ENCODE assay signal across 7 cellular contexts in genomic region chr20:36202891-36203338, GRCh38. TPM values are rescaled to one million over a fixed set of nuclear protein-coding genes. Genes with fewer than 3 reads are reported as not detected.
DNase-seq lines count a peak whose midpoint lies in the region; ATAC-seq, FAIRE-seq and TF ChIP-seq lines count a peak whose summit lies in the region.

No MANE protein-coding gene starts in this region.

- peak; percentile 94 for FAIRE-seq in K562 (lab: Jason Lieb, UNC)

- no peaks in the 10 kb centered on the region for H3K4me1 ChIP-seq in K562 (replicated peaks in 1 of 2; ENCODE audit: control insufficient read depth in 2 of 2, insufficient read depth in 2 of 2, low read length in 2 of 2)

- peaks cover 10% of the 10 kb centered on the region; the same call in 1 of the 2 replicates for H4K20me1 ChIP-seq in K562 (replicated peaks; ENCODE audit: control insufficient read depth, insufficient read depth, low read length)

- CTCF ChIA-PET in K562 (lab: Yijun Ruan, JAX; ENCODE audit: low intra/inter-chr PET ratio), result interaction anchor here (0.6 to 1.7 kb wide), 7 partner anchors 10 to 552 kb away, joined by 3 to 5 read pairs (median 3); no protein-coding TSS in a partner anchor

- POLR2A ChIA-PET in K562 (lab: Yijun Ruan, JAX), result interaction anchor here (0.7 to 1.2 kb wide), 4 partner anchors 10 to 1145 kb away, joined by 3 to 5 read pairs (median 4); no protein-coding TSS in a partner anchor

- H3K79me2 ChIP-seq in K562 (ENCODE audit: control insufficient read depth, insufficient read depth, low read length), result no peaks in the 10 kb centered on the region

- H3K27me3 ChIP-seq in K562 (ENCODE audit: control insufficient read depth in 2 of 2, insufficient read depth in 2 of 2, low read length in 2 of 2), result peaks cover 37 to 44% of the 10 kb centered on the region in 2 experiments

- no peak for TF ChIP-seq EP300 in K562 (IDR thresholded peaks at IDR 0.05; ENCODE audit: low read length)

- H3K4me3 ChIP-seq in GM12875 (ENCODE audit: low read depth, low read length) (no peak overlapping the region), K562 (no peak overlapping the region)

- 7% methylated on average over 18 of the region's 18 CpGs for WGBS in K562 (ENCODE audit: insufficient coverage, low coverage, missing lambda C conversion rate)

- no peaks in the 10 kb centered on the region for H3K9me3 ChIP-seq in K562 (replicated peaks; ENCODE audit: control insufficient read depth, insufficient read depth, low read depth, low read length)

- in situ Hi-C loops in K562 (cut with MboI), result loop anchor here (25.0 kb wide), 1 partner anchor 234 kb away; no protein-coding TSS in a partner anchor

- no peaks in the 10 kb centered on the region for H3K36me3 ChIP-seq in K562 (ENCODE audit: control insufficient read depth, insufficient read depth, low read length)

- no peaks in the 10 kb centered on the region for H3K9me1 ChIP-seq in K562 (ENCODE audit: control insufficient read depth, insufficient read depth, low read length)

- BruUV-seq in K562 (replicated peaks; lab: Mats Ljungman, UMichigan), result no TSS peak

- H2AFZ ChIP-seq in K562 (ENCODE audit: low read depth, low read length), result no peak overlapping the region

- H3K4me2 ChIP-seq in K562 (ENCODE audit: insufficient read depth, low read length), result no peak overlapping the region

- TF ChIP-seq RAD21 in K562 (CRISPR knock-in tag; conservative IDR thresholded peaks at IDR 0.05 in 1 of 2, IDR thresholded peaks at IDR 0.05 in 1 of 2), result peak; percentile 76 to 86

- peak; percentile 42 for DNase-seq in NCI-H1694 (lab: John Stamatoyannopoulos, UW)
- DNase-seq in UCSD-AML1 (lab: John Stamatoyannopoulos, UW; ENCODE audit: unreplicated experiment), result peak; percentile 69
- peak; percentile 76 to 89 (median 88) for DNase-seq in K562 (ENCODE audit: extremely low read depth in 1 of 4, low spot score in 3 of 4)
- DNase-seq in iPS-NIHi7 (ENCODE audit: extremely low spot score), result peak; percentile 97
- DNase-seq in stimulated activated CD4-positive, alpha-beta T cell treated with anti-CD3 and anti-CD28 coated beads, Interleukin-15, amount 100 ng/mL, for 48 hours (ENCODE audit: low read depth in 2 of 2), result peak; percentile 55 to 64

- intact Hi-C loops in K562 (cut with micrococcal nuclease), result loop anchor here (2.0 kb wide), 1 partner anchor 236 kb away; no protein-coding TSS in a partner anchor

- peak; percentile 100 for TF ChIP-seq CTCF in GM12875 (IDR thresholded peaks at IDR 0.05; ENCODE audit: borderline replicate concordance, insufficient read depth, low read depth, low read length)
- peak; percentile 93 to 96 (median 94) for TF ChIP-seq CTCF in K562 (IDR thresholded peaks at IDR 0.05 in 2 of 3, conservative IDR thresholded peaks at IDR 0.05 in 1 of 3; ENCODE audit: insufficient read depth in 2 of 3, low read depth in 1 of 3, low read length in 3 of 3)

- H3K27ac ChIP-seq in K562 (ENCODE audit: extremely low read depth, low read depth, low read length), result no peak overlapping the region

- ATAC-seq in K562 (peak; percentile 89), GM18517 (IDR thresholded peaks at IDR 0.05; ENCODE audit: unreplicated experiment) (no peak)

- no peak overlapping the region for H3K9ac ChIP-seq in K562 (ENCODE audit: insufficient read depth in 1 of 2, low read depth in 2 of 2, low read length in 2 of 2)

- TF ChIP-seq POLR2A in K562 (conservative IDR thresholded peaks at IDR 0.05), result no peak

TF ChIP-seq in K562, 482 proteins besides CTCF, POLR2A, EP300 and RAD21 (continues in another document):
- no peak for TF ChIP-seq GABPA (tag; conservative IDR thresholded peaks at IDR 0.05; ENCODE audit: low read depth)
- TF ChIP-seq CREM (IDR thresholded peaks at IDR 0.05; ENCODE audit: low read depth), result peak; percentile 42; the same call in 1 of the 2 replicates
- peak; percentile 90 for TF ChIP-seq SMC3 (conservative IDR thresholded peaks at IDR 0.05; ENCODE audit: insufficient read depth, low read depth, low read length)
- TF ChIP-seq SRSF7 (optimal IDR thresholded peaks at IDR 0.05; ENCODE audit: low read depth, low read length), result no peak
- TF ChIP-seq RB1 (IDR thresholded peaks at IDR 0.05; ENCODE audit: low read depth), result peak; percentile 63; the same call in 1 of the 2 replicates
- TF ChIP-seq STAG1 (CRISPR knock-in tag; IDR thresholded peaks at IDR 0.05; ENCODE audit: borderline replicate concordance), result peak; percentile 77; the same call in 1 of the 2 replicates
- 0 out of 2 replicates have a peak, but pooled peaks have one; percentile 38 for TF ChIP-seq KLF16 (IDR thresholded peaks at IDR 0.05)
- TF ChIP-seq E2F6 (IDR thresholded peaks at IDR 0.05; ENCODE audit: borderline replicate concordance in 1 of 2, extremely low read depth in 1 of 2, insufficient read depth in 1 of 2, insufficient read length in 1 of 2, low read depth in 1 of 2, low read length in 1 of 2, poor library complexity in 1 of 2, severe bottlenecking in 1 of 2), result no peak
- 0 out of 2 replicates have a peak, but pooled peaks have one; percentile 38 for TF ChIP-seq EZH2 (IDR thresholded peaks at IDR 0.05; ENCODE audit: borderline replicate concordance, low read depth, low read length)
- no peak for TF ChIP-seq RBM39 (optimal IDR thresholded peaks at IDR 0.05; ENCODE audit: low read depth, low read length)
- no peak for TF ChIP-seq ZNF77 (CRISPR knock-in tag; IDR thresholded peaks at IDR 0.05)
- TF ChIP-seq ZNF282 (CRISPR knock-in tag; IDR thresholded peaks at IDR 0.05), result no peak
- no peak for TF ChIP-seq KDM4B (IDR thresholded peaks at IDR 0.05; ENCODE audit: borderline replicate concordance in 2 of 2, low read depth in 1 of 2)
- peak; percentile 24 to 80 (median 53) for TF ChIP-seq YY1 (IDR thresholded peaks at IDR 0.05; ENCODE audit: borderline replicate concordance in 1 of 3, control insufficient read depth in 1 of 3, extremely low read depth in 1 of 3, insufficient read depth in 3 of 3, insufficient read length in 1 of 3, insufficient replicate concordance in 2 of 3, low read depth in 1 of 3, low read length in 2 of 3)
- no peak for TF ChIP-seq ELF1 (tag; IDR thresholded peaks at IDR 0.05)
- peak; percentile 41; the same call in 1 of the 2 replicates for TF ChIP-seq TFAP4 (CRISPR knock-in tag; IDR thresholded peaks at IDR 0.05; ENCODE audit: borderline replicate concordance)

RNA-seq across cellular contexts. Expression of gene AAR2, which starts 33.4 kb away (rescaled TPM):
- 10.3 and 27.3 TPM in 2 replicates for total RNA-seq in K562 (2011; cell fraction: chromatin; rRNA removed; ENCODE audit: low replicate concordance)
- 20.4 and 22.3 TPM in 2 replicates for total RNA-seq in K562 (2011; cell fraction: nucleolus; rRNA removed)
- total RNA-seq in K562 (2011; cell fraction: nucleoplasm; rRNA removed), result 16.5 and 16.9 TPM in 2 replicates
- 24.7 and 29.6 TPM in 2 replicates for total RNA-seq in K562 (2014; rRNA removed)
- 18.0 and 20.0 TPM in 2 replicates for total RNA-seq in K562 (2014; rRNA removed; fragmentation: Illumina TruSeq; extraction: Trizol)
- 22.4 and 23.6 TPM in 2 replicates for total RNA-seq in K562 (2015; rRNA removed; fragmentation: Illumina TruSeq; extraction: Trizol)
- total RNA-seq in K562 (2021), result 26.0 and 26.3 TPM in 2 replicates
- polyA plus RNA-seq in K562 (2011; rRNA removed), result 30.7 and 30.8 TPM in 2 replicates
- polyA plus RNA-seq in K562 (2011; cell fraction: cytosol; rRNA removed), result 31.0 and 52.8 TPM in 2 replicates
- polyA plus RNA-seq in K562 (2011; cell fraction: nucleus; rRNA removed), result 14.5 and 21.1 TPM in 2 replicates
- 21.4 and 24.8 TPM in 2 replicates for polyA plus RNA-seq in K562 (2012)
- 36.2 and 39.4 TPM in 2 replicates for polyA plus RNA-seq in K562 (2014; fragmentation: Illumina TruSeq; extraction: Trizol)
- 10 to 100 TPM in 1 of 2 experiments, 1 to 10 TPM in 1; 6.5 to 12.0 TPM for polyA plus RNA-seq in K562 (2014; fragmentation: Nextera tagmentation; extraction: Ambion mirVana)
- 29.3 and 30.0 TPM in 2 replicates for polyA plus RNA-seq in K562 (2014; rRNA removed)
- 20.2 and 29.3 TPM in 2 replicates for polyA minus RNA-seq in K562 (2011; rRNA and poly(A)+ RNA removed)
- polyA minus RNA-seq in K562 (2011; cell fraction: cytosol; rRNA and poly(A)+ RNA removed), result 15.3 and 17.6 TPM in 2 replicates
- polyA minus RNA-seq in K562 (2011; cell fraction: nucleus; rRNA and poly(A)+ RNA removed), result 13.1 and 18.1 TPM in 2 replicates

RNA-seq across cellular contexts. Expression of gene EPB41L1, which starts 48.4 kb away (rescaled TPM):
- total RNA-seq in K562 (2011; cell fraction: chromatin; rRNA removed; ENCODE audit: low replicate concordance), result 1.5 and 3.3 TPM in 2 replicates
- 1.1 and 2.5 TPM in 2 replicates for total RNA-seq in K562 (2011; cell fraction: nucleolus; rRNA removed)
- 0.61 and 0.95 TPM in 2 replicates for total RNA-seq in K562 (2011; cell fraction: nucleoplasm; rRNA removed)
- 1.3 TPM in 2 replicates for total RNA-seq in K562 (2014; rRNA removed)
- total RNA-seq in K562 (2014; rRNA removed; fragmentation: Illumina TruSeq; extraction: Trizol), result 0.80 and 1.3 TPM in 2 replicates
- 0.90 and 2.5 TPM in 2 replicates for total RNA-seq in K562 (2015; rRNA removed; fragmentation: Illumina TruSeq; extraction: Trizol)
- 2.6 and 4.3 TPM in 2 replicates for total RNA-seq in K562 (2021)
- 0.89 and 1.4 TPM in 2 replicates for polyA plus RNA-seq in K562 (2011; rRNA removed)
- polyA plus RNA-seq in K562 (2011; cell fraction: cytosol; rRNA removed), result 0.94 and 2.4 TPM in 2 replicates
- polyA plus RNA-seq in K562 (2011; cell fraction: nucleus; rRNA removed), result 1.1 and 1.5 TPM in 2 replicates
- polyA plus RNA-seq in K562 (2012), result 2.0 and 4.1 TPM in 2 replicates
- polyA plus RNA-seq in K562 (2014; fragmentation: Illumina TruSeq; extraction: Trizol), result 2.9 and 3.6 TPM in 2 replicates
- polyA plus RNA-seq in K562 (2014; fragmentation: Nextera tagmentation; extraction: Ambion mirVana), result under 1 TPM; 0.11 to 0.31 TPM
- 0.90 and 4.2 TPM in 2 replicates for polyA plus RNA-seq in K562 (2014; rRNA removed)
- 0.81 and 1.3 TPM in 2 replicates for polyA minus RNA-seq in K562 (2011; rRNA and poly(A)+ RNA removed)
- polyA minus RNA-seq in K562 (2011; cell fraction: cytosol; rRNA and poly(A)+ RNA removed), result 1.3 and 1.5 TPM in 2 replicates
- 0.67 and 1.00 TPM in 2 replicates for polyA minus RNA-seq in K562 (2011; cell fraction: nucleus; rRNA and poly(A)+ RNA removed)

Comparison
In these comparisons a context has a peak if more than half of its experiments do, and no peak if none do; other contexts are left out.
1. DNase-seq: peak in every context shown above with its lines; median percentile 97 in iPS-NIHi7; 88 in K562; 69 in UCSD-AML1; 60 in stimulated activated CD4-positive, alpha-beta T cell treated with anti-CD3 and anti-CD28 coated beads, Interleukin-15, amount 100 ng/mL, for 48 hours; 42 in NCI-H1694.